ENCODE assay signal across 1 cellular context in genomic region chr4:15736514-15737050, GRCh38.
TF ChIP-seq lines count a peak whose summit lies in the region.

No MANE protein-coding gene starts in this region.

TF ChIP-seq in GM12878, 131 proteins besides CTCF, POLR2A, EP300 and RAD21:
- TF ChIP-seq SMC3 (IDR thresholded peaks at IDR 0.05; ENCODE audit: borderline replicate concordance, low read length) (no peak), SPI1 (IDR thresholded peaks at IDR 0.05; ENCODE audit: borderline replicate concordance, insufficient read depth, low read depth, low read length) (peak; percentile 44; the same call in 1 of the 2 replicates)
